Comparison of ENCODE assay signal across 9 cellular contexts in genomic region chr9:113012492-113012891, GRCh38. TPM values are rescaled to one million over a fixed set of nuclear protein-coding genes. Genes with fewer than 3 reads are reported as not detected.
DNase-seq lines count a peak whose midpoint lies in the region; ATAC-seq and TF ChIP-seq lines count a peak whose summit lies in the region.
"Had no signal": no experiment of that assay in that cellular context is flagged by ENCODE, and none has a peak within 500 bp of the region (broad histone marks: within the 10 kb centered on the region; RNA-seq: fewer than 3 reads in every experiment).

No MANE protein-coding gene starts in this region.

- POLR2A ChIA-PET in AG04449 (lab: Yijun Ruan, JAX) = no interaction called here
- POLR2A ChIA-PET in naive thymus-derived CD8-positive, alpha-beta T cell (lab: Charles Lee) = no interaction called here

- TF ChIP-seq CTCF in AG04449 (IDR thresholded peaks at IDR 0.05; ENCODE audit: insufficient read depth, low read length, missing control alignments) = no peak
- no peak for TF ChIP-seq CTCF in coronary artery (IDR thresholded peaks at IDR 0.05)

- H3K4me3 ChIP-seq in AG04449 (ENCODE audit: low read depth, low read length) (peak overlapping the region; percentile 49), coronary artery (peak overlapping the region; percentile 66)

- ATAC-seq in naive thymus-derived CD8-positive, alpha-beta T cell = no peak

- H3K27ac Mint-ChIP-seq in naive thymus-derived CD8-positive, alpha-beta T cell = peak overlapping the region in 5 of 10 donors; percentile 65 to 88 (median 81)
- H3K27ac Mint-ChIP-seq: dendritic cell treated with granulocyte-macrophage colony-stimulating factor and Interleukin-4, amounts not matched to agents 40 ng/mL and 50 ng/mL, for 4 days had no signal

- CTCF ChIA-PET in AG04449 (lab: Yijun Ruan, JAX) = no interaction called here

- H3K36me3 Mint-ChIP-seq in naive thymus-derived CD8-positive, alpha-beta T cell = peaks cover 13 to 61% (median 34%) of the 10 kb centered on the region in 3 donors

- peaks cover 0 to 5% (median 1%) of the 10 kb centered on the region in 4 donors for H3K4me1 Mint-ChIP-seq in naive thymus-derived CD8-positive, alpha-beta T cell

- peak overlapping the region in 9 of 10 donors; percentile 73 to 88 (median 84) for H3K4me3 Mint-ChIP-seq in naive thymus-derived CD8-positive, alpha-beta T cell

- peaks cover 0 to 87% (median 48%) of the 10 kb centered on the region in 9 donors for H3K9me3 Mint-ChIP-seq in naive thymus-derived CD8-positive, alpha-beta T cell

- no peak for TF ChIP-seq POLR2A in erythroblast (IDR thresholded peaks at IDR 0.05; ENCODE audit: low read length)

- H3K27ac ChIP-seq in coronary artery = no peak overlapping the region

- DNase-seq in AG04449 (ENCODE audit: low read depth, low spot score) (no peak), M059J (ENCODE audit: low read depth) (peak; percentile 7), coronary artery (ENCODE audit: low spot score) (no peak), erythroblast (lab: John Stamatoyannopoulos, UW) (no peak), NOMO-1 treated with DMSO at 0.1 percent for 48 hours (lab: John Stamatoyannopoulos, UW; ENCODE audit: unreplicated experiment) (no peak), germinal center (ENCODE audit: low spot score) (no peak)
- DNase-seq in naive thymus-derived CD8-positive, alpha-beta T cell = no peak
- DNase-seq in NK-92 treated with Interleukin-12 subunit alpha and Interleukin-12 subunit beta, amount 100 ng/mL, for 24 hours (lab: John Stamatoyannopoulos, UW) = no peak

- H3K27me3 Mint-ChIP-seq in naive thymus-derived CD8-positive, alpha-beta T cell = peaks cover 10 to 35% (median 13%) of the 10 kb centered on the region in 5 donors

RNA-seq across cellular contexts. Expression of gene ZNF883, which starts 0.5 kb away (rescaled TPM):
- 7.3 and 8.1 TPM in 2 replicates for total RNA-seq in M059J (2014; rRNA removed; shearing (Covaris generic))
- total RNA-seq in naive thymus-derived CD8-positive, alpha-beta T cell = 1 to 10 TPM; 2.7 TPM
- polyA plus RNA-seq in naive thymus-derived CD8-positive, alpha-beta T cell = 1 to 10 TPM; 1.1 to 2.8 (median 2.5) TPM

RNA-seq across cellular contexts. Expression of gene ZFP37, which starts 44.0 kb away (rescaled TPM):
- 1.4 and 3.1 TPM in 2 replicates for total RNA-seq in M059J (2014; rRNA removed; shearing (Covaris generic))
- 1 to 10 TPM; 2.6 to 4.1 TPM for total RNA-seq in naive thymus-derived CD8-positive, alpha-beta T cell
- 1 to 10 TPM in 2 of 3 donors, under 1 TPM in 1; 0.88 to 2.1 (median 1.4) TPM for polyA plus RNA-seq in naive thymus-derived CD8-positive, alpha-beta T cell
